15 cellular contexts compared by ENCODE assay signal in genomic region chr5:41831155-41831554, GRCh38. TPM values are rescaled to one million over a fixed set of nuclear protein-coding genes. Genes with fewer than 3 reads are reported as not detected.
A peak's percentile ranks its signal among the peaks of the same experiment; 100 is the strongest.
DNase-seq lines count a peak whose midpoint lies in the region; ATAC-seq and TF ChIP-seq lines count a peak whose summit lies in the region.
"Had no signal": no experiment of that assay in that cellular context is flagged by ENCODE, and none has a peak within 500 bp of the region (broad histone marks: within the 10 kb centered on the region; RNA-seq: fewer than 3 reads in every experiment).

No MANE protein-coding gene starts in this region.

- peak; percentile 74 for ATAC-seq in GM18867 (IDR thresholded peaks at IDR 0.05; ENCODE audit: unreplicated experiment)
- ATAC-seq in GM19463 (IDR thresholded peaks at IDR 0.05; ENCODE audit: unreplicated experiment), result peak; percentile 60
- peak; percentile 88 for ATAC-seq in HG02884 (IDR thresholded peaks at IDR 0.05; ENCODE audit: unreplicated experiment)
- no peak for ATAC-seq in HG03108 (IDR thresholded peaks at IDR 0.05; ENCODE audit: unreplicated experiment)
- ATAC-seq: activated naive CD8-positive, alpha-beta T cell treated with anti-CD3 and anti-CD28 coated beads, Interleukin-2, amount 50 U/mL, for 24 hours had no signal

- no peak overlapping the region for H3K4me3 Mint-ChIP-seq in nephron progenitor cell
- H3K4me3 Mint-ChIP-seq: activated naive CD8-positive, alpha-beta T cell treated with anti-CD3 and anti-CD28 coated beads, Interleukin-2, amount 50 U/mL, for 24 hours; central memory CD8-positive, alpha-beta T cell; mesothelial cell of epicardium had no signal

- H3K4me1 Mint-ChIP-seq in nephron progenitor cell, result peaks cover 13% of the 10 kb centered on the region

- peaks cover 54% of the 10 kb centered on the region for H3K36me3 Mint-ChIP-seq in nephron progenitor cell (ENCODE audit: low read depth)

- no peaks in the 10 kb centered on the region for H3K9me3 Mint-ChIP-seq in nephron progenitor cell
- H3K9me3 Mint-ChIP-seq: activated naive CD8-positive, alpha-beta T cell treated with anti-CD3 and anti-CD28 coated beads, Interleukin-2, amount 50 U/mL, for 24 hours; central memory CD8-positive, alpha-beta T cell had no signal

- no peak overlapping the region for H3K27ac Mint-ChIP-seq in nephron progenitor cell
- H3K27ac Mint-ChIP-seq: activated naive CD8-positive, alpha-beta T cell treated with anti-CD3 and anti-CD28 coated beads, Interleukin-2, amount 50 U/mL, for 24 hours; mesothelial cell of epicardium had no signal

- peak; percentile 4 for DNase-seq in RPMI7951 (ENCODE audit: low read depth)
- no peak for DNase-seq in nephron progenitor cell
- DNase-seq in NCI-H1048 (lab: John Stamatoyannopoulos, UW), result no peak
- no peak for DNase-seq in NCI-H446 (lab: John Stamatoyannopoulos, UW)
- DNase-seq: activated naive CD8-positive, alpha-beta T cell treated with anti-CD3 and anti-CD28 coated beads, Interleukin-2, amount 50 U/mL, for 24 hours; NCI-H1417; NCI-H526 treated with DMSO at 0.1 percent for 48 hours; ovary; Right ventricle myocardium superior had no signal

- no peaks in the 10 kb centered on the region for H3K27me3 Mint-ChIP-seq in nephron progenitor cell (ENCODE audit: low read depth, poor library complexity)
- H3K27me3 Mint-ChIP-seq: activated naive CD8-positive, alpha-beta T cell treated with anti-CD3 and anti-CD28 coated beads, Interleukin-2, amount 50 U/mL, for 24 hours; central memory CD8-positive, alpha-beta T cell had no signal

- TF ChIP-seq CTCF in nephron progenitor cell (IDR thresholded peaks at IDR 0.05), result no peak

RNA-seq across cellular contexts. Expression of gene OXCT1, which starts 39.1 kb away (rescaled TPM):
- 28.8 and 31.8 TPM in 2 replicates for total RNA-seq in RPMI7951 (2014; rRNA removed; shearing (Covaris generic))
